In genomic region chr12:122899887-122900286, GRCh38 we compare ENCODE assay signal across 1 cellular context.
TF ChIP-seq lines count a peak whose summit lies in the region.

No MANE protein-coding gene starts in this region.

TF ChIP-seq in SK-N-SH, 30 proteins besides CTCF, POLR2A, EP300 and RAD21:
- TF ChIP-seq, protein P1, sequence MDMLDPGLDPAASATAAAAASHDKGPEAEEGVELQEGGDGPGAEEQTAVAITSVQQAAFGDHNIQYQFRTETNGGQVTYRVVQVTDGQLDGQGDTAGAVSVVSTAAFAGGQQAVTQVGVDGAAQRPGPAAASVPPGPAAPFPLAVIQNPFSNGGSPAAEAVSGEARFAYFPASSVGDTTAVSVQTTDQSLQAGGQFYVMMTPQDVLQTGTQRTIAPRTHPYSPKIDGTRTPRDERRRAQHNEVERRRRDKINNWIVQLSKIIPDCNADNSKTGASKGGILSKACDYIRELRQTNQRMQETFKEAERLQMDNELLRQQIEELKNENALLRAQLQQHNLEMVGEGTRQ (IDR thresholded peaks at IDR 0.05; ENCODE audit: borderline replicate concordance, low read depth, low read length) = no peak
- no peak for TF ChIP-seq CHD2 (IDR thresholded peaks at IDR 0.05; ENCODE audit: low read length, partially characterized antibody)
